8 cellular contexts compared by ENCODE assay signal in genomic region chr17:4949321-4950074, GRCh38. TPM values are rescaled to one million over a fixed set of nuclear protein-coding genes. Genes with fewer than 3 reads are reported as not detected.
DNase-seq lines count a peak whose midpoint lies in the region; ATAC-seq and TF ChIP-seq lines count a peak whose summit lies in the region.

No MANE protein-coding gene starts in this region.

- no peaks in the 10 kb centered on the region for H3K27me3 Mint-ChIP-seq in activated CD4-positive, alpha-beta T cell treated with anti-CD3 and anti-CD28 coated beads for 36 hours

- H3K4me1 ChIP-seq in ES-I3 (ENCODE audit: insufficient read depth, low read length) = peaks cover 22% of the 10 kb centered on the region
- H3K4me1 ChIP-seq in colonic mucosa = peaks cover 12% of the 10 kb centered on the region

- H3K9me3 ChIP-seq in ES-I3 (ENCODE audit: control insufficient read depth, insufficient read depth, low read length) (no peaks in the 10 kb centered on the region), colonic mucosa (no peaks in the 10 kb centered on the region)

- POLR2A ChIA-PET in activated CD4-positive, alpha-beta T cell treated with anti-CD3 and anti-CD28 coated beads for 36 hours (lab: Charles Lee) = interaction anchor here (0.6 to 9.2 kb wide), 4 partner anchors 9 to 25 kb away, joined by 3 to 80 read pairs (median 7); partner anchors contain the start of genes RNF167, SLC25A11 and SPAG7

- no peak for TF ChIP-seq CTCF in colonic mucosa (IDR thresholded peaks at IDR 0.05)

- ATAC-seq in activated CD4-positive, alpha-beta T cell treated with anti-CD3 and anti-CD28 coated beads for 36 hours = peak; percentile 25

- no peaks in the 10 kb centered on the region for H3K9me3 Mint-ChIP-seq in activated CD4-positive, alpha-beta T cell treated with anti-CD3 and anti-CD28 coated beads for 36 hours (ENCODE audit: low read depth)

- no peaks in the 10 kb centered on the region for H3K27me3 ChIP-seq in colonic mucosa

- peaks cover 9% of the 10 kb centered on the region for H3K36me3 ChIP-seq in ES-I3 (ENCODE audit: insufficient read depth, low read length)
- peaks cover 5% of the 10 kb centered on the region for H3K36me3 ChIP-seq in colonic mucosa

- peaks cover 38% of the 10 kb centered on the region for H3K36me3 Mint-ChIP-seq in activated CD4-positive, alpha-beta T cell treated with anti-CD3 and anti-CD28 coated beads for 36 hours (ENCODE audit: low read depth)

- H3K27ac Mint-ChIP-seq in activated CD4-positive, alpha-beta T cell treated with anti-CD3 and anti-CD28 coated beads for 36 hours = peak overlapping the region; percentile 89

- intact Hi-C loops in activated CD4-positive, alpha-beta T cell treated with anti-CD3 and anti-CD28 coated beads for 36 hours (cut with DNase I, micrococcal nuclease) = loop anchor here (1.0 to 10.0 kb wide), 12 partner anchors 18 to 1693 kb away; partner anchors contain the start of genes ATP2A3 (in 1 of the 2), C17orf107 (in 1 of the 2), CAMTA2 (in 1 of the 2) and KIAA0753 (in 1 of the 2)
- intact Hi-C loops in colonic mucosa (cut with DNase I) = no loop called here

- DNase-seq in H4 (ENCODE audit: low spot score) (peak; percentile 27), NCI-H1105 (lab: John Stamatoyannopoulos, UW) (peak; percentile 71), colonic mucosa (peak; percentile 90), left kidney (ENCODE audit: low read depth, low spot score) (peak; percentile 82), kidney glomerular epithelial cell (lab: John Stamatoyannopoulos, UW) (no peak)
- DNase-seq in activated CD4-positive, alpha-beta T cell treated with anti-CD3 and anti-CD28 coated beads for 36 hours = peak; percentile 86
- DNase-seq in stimulated activated CD4-positive, alpha-beta T cell treated with anti-CD3 and anti-CD28 coated beads, Interleukin-4, amount 100 ng/mL, for 1 hour = peak; percentile 73

- peak overlapping the region; percentile 89 for H3K4me3 ChIP-seq in colonic mucosa

- peaks cover 28% of the 10 kb centered on the region for H3K4me1 Mint-ChIP-seq in activated CD4-positive, alpha-beta T cell treated with anti-CD3 and anti-CD28 coated beads for 36 hours

- H3K4me3 Mint-ChIP-seq in activated CD4-positive, alpha-beta T cell treated with anti-CD3 and anti-CD28 coated beads for 36 hours = peak overlapping the region; percentile 99

- CTCF ChIA-PET in activated CD4-positive, alpha-beta T cell treated with anti-CD3 and anti-CD28 coated beads for 36 hours (lab: Charles Lee) = interaction anchor here (0.9 kb wide), 1 partner anchor 18 kb away, joined by 4 read pairs; the partner anchor contains the start of gene SPAG7

- H3K9ac ChIP-seq in ES-I3 (ENCODE audit: low read depth, low read length) = peak overlapping the region; percentile 76
- H3K9ac ChIP-seq in colonic mucosa (ENCODE audit: low read depth in 2 of 2, low read length in 2 of 2) = peak overlapping the region; percentile 81 to 99

- H3K27ac ChIP-seq in colonic mucosa = peak overlapping the region; percentile 98

RNA-seq across cellular contexts. Expression of gene PFN1, which starts 1.2 kb away (rescaled TPM):
- 738 and 894 TPM in 2 replicates for total RNA-seq in H4 (2014; rRNA removed; shearing (Covaris generic))
- 1,000 to 10,000 TPM; 1,809 to 1,911 TPM for total RNA-seq in activated CD4-positive, alpha-beta T cell treated with anti-CD3 and anti-CD28 coated beads for 36 hours
- total RNA-seq in colonic mucosa = 1,000 to 10,000 TPM in 1 of 2 donors, 100 to 1,000 TPM in 1; 839 to 1,278 TPM

RNA-seq across cellular contexts. Expression of gene ENO3, which starts 1.4 kb away (rescaled TPM):
- total RNA-seq in H4 (2014; rRNA removed; shearing (Covaris generic)) = 1.7 and 4.7 TPM in 2 replicates
- 10 to 100 TPM; 32.0 to 32.9 TPM for total RNA-seq in activated CD4-positive, alpha-beta T cell treated with anti-CD3 and anti-CD28 coated beads for 36 hours
- 10 to 100 TPM in 1 of 2 donors, 1 to 10 TPM in 1; 3.8 to 17.6 TPM for total RNA-seq in colonic mucosa

RNA-seq across cellular contexts. Expression of gene RNF167, which starts 9.4 kb away (rescaled TPM):
- total RNA-seq in H4 (2014; rRNA removed; shearing (Covaris generic)) = 15.1 and 17.3 TPM in 2 replicates
- total RNA-seq in activated CD4-positive, alpha-beta T cell treated with anti-CD3 and anti-CD28 coated beads for 36 hours = 100 to 1,000 TPM; 147 to 189 TPM
- total RNA-seq in colonic mucosa = 100 to 1,000 TPM in 1 of 2 donors, 10 to 100 TPM in 1; 92.1 to 120 TPM

RNA-seq across cellular contexts. Expression of gene SLC25A11, which starts 9.7 kb away (rescaled TPM):
- total RNA-seq in H4 (2014; rRNA removed; shearing (Covaris generic)) = 64.1 and 70.8 TPM in 2 replicates
- total RNA-seq in activated CD4-positive, alpha-beta T cell treated with anti-CD3 and anti-CD28 coated beads for 36 hours = 10 to 100 TPM; 74.2 to 77.9 TPM
- 100 to 1,000 TPM in 1 of 2 donors, 10 to 100 TPM in 1; 73.1 to 116 TPM for total RNA-seq in colonic mucosa

RNA-seq across cellular contexts. Expression of gene GP1BA, which starts 17.4 kb away (rescaled TPM):
- total RNA-seq in H4 (2014; rRNA removed; shearing (Covaris generic)) = not detected in 2 replicates
- total RNA-seq in activated CD4-positive, alpha-beta T cell treated with anti-CD3 and anti-CD28 coated beads for 36 hours = not detected
- not detected for total RNA-seq in colonic mucosa
